Comparison of ENCODE assay signal across 27 cellular contexts in the genomic region with DNA sequence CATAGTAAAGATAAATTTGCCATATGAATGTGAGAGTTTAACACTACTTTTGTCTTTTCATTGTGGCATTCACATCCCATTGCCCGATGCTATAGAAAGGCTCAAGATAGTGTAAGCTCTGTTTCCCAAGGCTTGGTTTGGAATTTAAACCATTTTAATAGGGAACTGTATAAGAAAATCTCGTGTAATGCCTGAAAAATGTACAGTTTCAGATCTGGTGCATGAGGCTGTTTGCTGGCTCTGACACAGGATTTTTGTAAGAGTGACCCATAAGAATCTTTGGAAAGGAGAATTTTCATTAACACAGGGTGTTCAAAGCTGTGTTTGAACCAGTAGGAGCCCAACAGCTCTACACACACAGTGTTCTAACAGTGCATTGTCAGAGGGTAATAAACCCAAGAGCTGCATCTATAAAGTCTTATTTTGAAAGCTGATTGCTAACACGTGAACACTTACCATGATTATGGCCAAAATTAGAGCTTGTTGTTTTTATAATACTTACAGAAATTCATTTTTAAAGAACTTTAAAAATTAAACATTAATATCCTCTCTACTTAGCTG.
DNase-seq lines count a peak whose midpoint lies in the region; ATAC-seq and TF ChIP-seq lines count a peak whose summit lies in the region.
"Had no signal": no experiment of that assay in that cellular context is flagged by ENCODE, and none has a peak within 500 bp of the region (broad histone marks: within the 10 kb centered on the region; RNA-seq: fewer than 3 reads in every experiment).

No MANE protein-coding gene starts in this region.

- H3K9me2 ChIP-seq in hepatocyte (replicated peaks; ENCODE audit: insufficient read depth): no peaks in the 10 kb centered on the region

- peak overlapping the region; percentile 85; the same call in 1 of the 2 replicates for H3K18ac ChIP-seq in IMR-90 (ENCODE audit: low read depth, low read length)

- POLR2A ChIA-PET in IMR-90 (lab: Charles Lee; ENCODE audit: unreplicated experiment): interaction anchor here (0.5 kb wide), 1 partner anchor 409 kb away, joined by 3 read pairs; no protein-coding TSS in a partner anchor

- TF ChIP-seq POLR2A in IMR-90 (IDR thresholded peaks at IDR 0.05; ENCODE audit: low read depth, low read length): no peak

- H3K36me3 ChIP-seq in IMR-90 (ENCODE audit: control insufficient read depth, insufficient read depth, low read length) (no peaks in the 10 kb centered on the region), hepatocyte (replicated peaks; ENCODE audit: insufficient read depth, low read depth) (no peaks in the 10 kb centered on the region)
- H3K36me3 ChIP-seq: left lung, ovary, right lobe of liver, thoracic aorta had no signal

- CTCF ChIA-PET in IMR-90 (lab: Yijun Ruan, JAX): no interaction called here

- no peak overlapping the region for H4K91ac ChIP-seq in IMR-90 (ENCODE audit: insufficient read depth, low read depth, low read length)

- H3K27ac ChIP-seq in IMR-90 (ENCODE audit: insufficient read depth, low read length) (no peak overlapping the region), hepatocyte (no peak overlapping the region)
- H3K27ac ChIP-seq: foreskin keratinocyte, KMS-11, left lung, ovary, right lobe of liver, thoracic aorta had no signal

- peak; percentile 73 for DNase-seq in IMR-90
- DNase-seq in hepatocyte (ENCODE audit: low spot score): no peak
- DNase-seq in stimulated activated CD4-positive, alpha-beta T cell treated with anti-CD3 and anti-CD28 coated beads, Interleukin-4, amount 100 ng/mL, for 24 hours: no peak
- DNase-seq in NCI-H2227 (lab: John Stamatoyannopoulos, UW; ENCODE audit: unreplicated experiment): no peak
- DNase-seq in inferior parietal cortex (ENCODE audit: extremely low spot score): no peak
- DNase-seq: activated CD4-positive, alpha-beta T cell treated with anti-CD3 and anti-CD28 coated beads for 48 hours; activated naive CD4-positive, alpha-beta T cell treated with anti-CD3 and anti-CD28 coated beads for 36 hours; activated T-cell treated with anti-CD3 and anti-CD28 coated beads, Interleukin-2, amount 50 U/mL, for 48 hours; CD8-positive, alpha-beta memory T cell; central memory CD4-positive, alpha-beta T cell; foreskin keratinocyte; GDM1; hippocampal formation; left lung; natural killer cell; NCI-H146; NCI-H2171; NCI-H524 treated with DMSO at 0.1 percent for 48 hours; ovary; right lobe of liver; stimulated activated naive CD4-positive, alpha-beta T cell treated with Interleukin-2 at 50 U/mL for 16 hours had no signal

- ATAC-seq in IMR-90 (ENCODE audit: low read depth) (peak; percentile 71), HG03139 (IDR thresholded peaks at IDR 0.05; ENCODE audit: unreplicated experiment) (no peak)
- ATAC-seq: foreskin keratinocyte, GM23338, left lung, natural killer cell, right lobe of liver had no signal

- H2BK20ac ChIP-seq in IMR-90 (ENCODE audit: low read depth, low read length): no peak overlapping the region

- H3K14ac ChIP-seq in IMR-90 (replicated peaks; ENCODE audit: low read depth, low read length): peak overlapping the region; percentile 7; the same call in 1 of the 2 replicates

- H3K27me3 ChIP-seq in IMR-90 (ENCODE audit: control insufficient read depth, insufficient read depth, low read length) (no peaks in the 10 kb centered on the region), hepatocyte (no peaks in the 10 kb centered on the region)
- H3K27me3 ChIP-seq: foreskin keratinocyte, left lung, ovary, right lobe of liver had no signal

- H3K36me3 Mint-ChIP-seq in brain: peaks cover 15% of the 10 kb centered on the region
- H3K36me3 Mint-ChIP-seq: CD8-positive, alpha-beta memory T cell; natural killer cell had no signal

- no peak overlapping the region for H3K9ac ChIP-seq in IMR-90 (ENCODE audit: low read depth, low read length)
- H3K9ac ChIP-seq: KMS-11 had no signal

- H3K79me1 ChIP-seq in IMR-90 (ENCODE audit: low read depth in 1 of 2, low read length in 2 of 2): peaks cover 0 to 4% of the 10 kb centered on the region in 2 experiments; a peak in 1 of 4 replicates

- no peaks in the 10 kb centered on the region for H3K79me2 ChIP-seq in hepatocyte

- H3K4me3 Mint-ChIP-seq in brain: peak overlapping the region in 1 of 5 experiments; percentile 14
- H3K4me3 Mint-ChIP-seq: activated naive CD4-positive, alpha-beta T cell treated with anti-CD3 and anti-CD28 coated beads for 36 hours; CD8-positive, alpha-beta memory T cell; GM23338; natural killer cell; T-helper 2 cell treated with Interferon-gamma antibody and Interleukin-4, amounts not matched to agents 5 μg/mL and 100 μg/mL, for 36 hours had no signal

- H4K8ac ChIP-seq in IMR-90 (ENCODE audit: low read depth in 2 of 2, low read length in 2 of 2): 0 out of 4 replicates have a peak overlapping the region, but pooled peaks of 1 of the 2 experiments have one; percentile 5

- H2BK15ac ChIP-seq in IMR-90 (ENCODE audit: low read depth, low read length): 0 out of 3 replicates have a peak overlapping the region, but pooled peaks have one; percentile 18

- H2AK5ac ChIP-seq in IMR-90 (ENCODE audit: low read depth, low read length): no peak overlapping the region

- intact Hi-C loops in IMR-90 (cut with micrococcal nuclease): no loop called here

- H2AFZ ChIP-seq in IMR-90 (replicated peaks; ENCODE audit: low read length, poor library complexity): no peak overlapping the region
- H2AFZ ChIP-seq in hepatocyte: no peak overlapping the region
- H2AFZ ChIP-seq: GM23338 had no signal

- H2BK120ac ChIP-seq in IMR-90 (ENCODE audit: low read depth, low read length): 0 out of 2 replicates have a peak overlapping the region, but pooled peaks have one; percentile 2

- 20% methylated on average over 1 of the region's 3 CpGs; no CpG with 5 or more reads in 1 of the 2 experiments for WGBS in IMR-90 (ENCODE audit: extremely low coverage in 2 of 2, insufficient read length in 1 of 2), 2 experiments
- WGBS in hepatocyte (ENCODE audit: low lambda C conversion rate, missing lambda C conversion rate): 48% methylated on average over 3 of the region's 3 CpGs

- H3K27ac Mint-ChIP-seq in brain: peak overlapping the region; percentile 36 to 86 (median 68)
- H3K27ac Mint-ChIP-seq: activated naive CD4-positive, alpha-beta T cell treated with anti-CD3 and anti-CD28 coated beads for 36 hours; CD8-positive, alpha-beta memory T cell; GM23338; natural killer cell; T-helper 2 cell treated with Interferon-gamma antibody and Interleukin-4, amounts not matched to agents 5 μg/mL and 100 μg/mL, for 36 hours had no signal

- H3K27me3 Mint-ChIP-seq in brain: no peaks in the 10 kb centered on the region
- H3K27me3 Mint-ChIP-seq: CD8-positive, alpha-beta memory T cell had no signal

- no peak overlapping the region for H2AK9ac ChIP-seq in IMR-90 (replicated peaks; ENCODE audit: low read depth, low read length, poor library complexity)

- H3K9me1 ChIP-seq in IMR-90 (ENCODE audit: insufficient read depth, low read length): peaks cover 8% of the 10 kb centered on the region

- H3K4me3 ChIP-seq in IMR-90 (ENCODE audit: insufficient read depth, low read depth, low read length) (no peak overlapping the region), hepatocyte (no peak overlapping the region)
- H3K4me3 ChIP-seq: GM23338, left lung, ovary, right lobe of liver, thoracic aorta had no signal

- H2BK5ac ChIP-seq in IMR-90 (ENCODE audit: low read depth, low read length, poor library complexity, severe bottlenecking): peak overlapping the region; percentile 51

- no peak overlapping the region; the same call in 1 of the 2 replicates for H4K5ac ChIP-seq in IMR-90 (ENCODE audit: low read depth, low read length)

- in situ Hi-C loops in IMR-90 (cut with MboI; ENCODE audit: low sequenced_read_pairs): no loop called here

- H3K9me3 ChIP-seq in IMR-90 (ENCODE audit: control insufficient read depth, insufficient read depth, low read length) (peaks cover 3% of the 10 kb centered on the region), hepatocyte (ENCODE audit: low read depth) (no peaks in the 10 kb centered on the region)
- H3K9me3 ChIP-seq: left lung, ovary, right lobe of liver, thoracic aorta had no signal

- H4K20me1 ChIP-seq in IMR-90 (ENCODE audit: insufficient read depth, low read length): no peaks in the 10 kb centered on the region
- H4K20me1 ChIP-seq in hepatocyte (ENCODE audit: insufficient read depth, poor library complexity, severe bottlenecking): no peaks in the 10 kb centered on the region

- H3K4me1 ChIP-seq in IMR-90 (ENCODE audit: control insufficient read depth, insufficient read depth, low read length) (peaks cover 8% of the 10 kb centered on the region), hepatocyte (ENCODE audit: insufficient read depth) (peaks cover 20% of the 10 kb centered on the region)
- H3K4me1 ChIP-seq: foreskin keratinocyte, right lobe of liver had no signal

- H3K56ac ChIP-seq in IMR-90 (ENCODE audit: extremely low read depth, insufficient read depth, low read length): no peak overlapping the region

- TF ChIP-seq CTCF in IMR-90 (conservative IDR thresholded peaks at IDR 0.05; ENCODE audit: low read depth, low read length) (no peak), brain (conservative IDR thresholded peaks at IDR 0.05) (no peak), hepatocyte (IDR thresholded peaks at IDR 0.05; ENCODE audit: poor library complexity) (no peak)

- H3K23ac ChIP-seq in IMR-90 (ENCODE audit: low read depth, low read length): no peak overlapping the region

- no peak overlapping the region for H3K4ac ChIP-seq in IMR-90 (ENCODE audit: low read depth, low read length)

- H3K9me3 Mint-ChIP-seq in brain: peaks cover 0 to 7% (median 5%) of the 10 kb centered on the region in 5 experiments
- H3K9me3 Mint-ChIP-seq: activated naive CD4-positive, alpha-beta T cell treated with anti-CD3 and anti-CD28 coated beads for 36 hours; CD8-positive, alpha-beta memory T cell; GM23338; natural killer cell; T-helper 2 cell treated with Interferon-gamma antibody and Interleukin-4, amounts not matched to agents 5 μg/mL and 100 μg/mL, for 36 hours had no signal

- peaks cover 51% of the 10 kb centered on the region for H3K4me1 Mint-ChIP-seq in brain
- H3K4me1 Mint-ChIP-seq: CD8-positive, alpha-beta memory T cell; natural killer cell had no signal

- dilution Hi-C loops in IMR-90 (cut with HindIII; ENCODE audit: low sequenced_read_pairs, unreplicated experiment): no loop called here

- BruUV-seq in IMR-90 (replicated peaks; lab: Mats Ljungman, UMichigan): no TSS peak

- H3K4me2 ChIP-seq in IMR-90 (ENCODE audit: low read depth, low read length) (peak overlapping the region; percentile 34; the same call in 1 of the 2 replicates), hepatocyte (peak overlapping the region; percentile 5)
- H3K4me2 ChIP-seq: GM23338, KMS-11 had no signal

- no peak for TF ChIP-seq RAD21 in IMR-90 (IDR thresholded peaks at IDR 0.05; ENCODE audit: low read length)

TF ChIP-seq in IMR-90, 13 proteins besides CTCF, POLR2A, EP300 and RAD21 (continues in another document):
- no peak for TF ChIP-seq RCOR1 (IDR thresholded peaks at IDR 0.05; ENCODE audit: insufficient replicate concordance, low read length)
- TF ChIP-seq MAZ (IDR thresholded peaks at IDR 0.05; ENCODE audit: borderline replicate concordance, low read depth, low read length): no peak
- TF ChIP-seq MAFK (IDR thresholded peaks at IDR 0.05; ENCODE audit: low read depth, low read length): no peak
- TF ChIP-seq MXI1 (IDR thresholded peaks at IDR 0.05; ENCODE audit: borderline replicate concordance, low read depth, low read length): no peak
- no peak for TF ChIP-seq SMC3 (IDR thresholded peaks at IDR 0.05; ENCODE audit: low read depth, low read length)
- no peak for TF ChIP-seq FOS (IDR thresholded peaks at IDR 0.05; ENCODE audit: low read depth, low read length)
